Comparison of ENCODE assay signal across 8 cellular contexts in the genomic region with DNA sequence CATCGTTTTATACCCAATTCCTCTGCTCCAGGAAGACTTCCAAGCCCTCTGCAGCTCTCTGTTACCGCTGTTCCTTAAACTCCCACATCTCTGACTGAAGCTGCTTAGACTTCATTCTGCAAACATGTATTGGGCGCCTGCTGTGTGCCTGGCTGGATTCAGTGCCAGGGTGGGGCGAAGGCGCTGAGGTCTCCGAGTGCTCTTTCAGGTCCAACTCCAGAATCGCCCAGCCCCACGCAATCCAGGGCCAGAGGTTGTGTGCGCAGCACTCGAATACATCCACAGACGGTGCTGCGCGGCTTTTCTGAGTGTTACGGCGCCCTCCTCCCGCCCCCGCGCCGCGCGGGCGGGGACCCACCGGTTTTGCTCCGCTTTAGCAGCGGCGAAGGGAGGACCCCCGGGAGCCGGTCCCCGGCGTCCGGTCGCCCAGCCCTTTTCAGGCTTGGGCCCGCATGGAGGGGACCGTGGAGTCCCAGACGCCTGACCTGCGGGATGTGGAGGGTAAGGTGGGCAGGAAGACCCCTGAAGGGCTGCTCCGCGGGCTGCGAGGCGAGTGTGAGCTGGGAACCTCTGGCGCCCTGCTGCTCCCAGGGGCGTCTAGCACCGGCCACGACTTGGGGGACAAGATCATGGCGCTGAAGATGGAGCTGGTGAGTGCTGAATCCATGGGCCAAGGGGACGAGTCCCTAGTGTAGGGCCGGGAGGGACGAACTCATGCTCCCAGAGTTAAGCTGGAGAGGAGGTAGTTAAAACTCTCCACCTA. TPM values are rescaled to one million over a fixed set of nuclear protein-coding genes. Genes with fewer than 3 reads are reported as not detected.
A peak's percentile ranks its signal among the peaks of the same experiment; 100 is the strongest.
DNase-seq lines count a peak whose midpoint lies in the region; ATAC-seq, FAIRE-seq and TF ChIP-seq lines count a peak whose summit lies in the region.

TSS of gene LURAP1 (plus strand) at position 360 of the 763 bp plus-strand sequence. CDS start at position 453, 93 bp downstream.

- H3K4me3 Mint-ChIP-seq in IgD-negative memory B cell: peak within 1 kb of the TSS; percentile 13 to 83 (median 58)
- peak within 1 kb of the TSS; percentile 67 for H3K4me3 Mint-ChIP-seq in activated CD4-positive, alpha-beta memory T cell treated with anti-CD3 and anti-CD28 coated beads for 36 hours

- peak within 1 kb of the TSS; percentile 65 to 90 (median 80) for H3K4me3 ChIP-seq in endothelial cell of umbilical vein (replicated peaks in 1 of 3; ENCODE audit: insufficient read depth in 1 of 3, low read depth in 1 of 3, low read length in 3 of 3)

- dilution Hi-C loops in endothelial cell of umbilical vein (cut with MboI; ENCODE audit: extremely low pct_ligation_motif_present, low sequenced_read_pairs): no loop called here

- peak within 1 kb of the TSS; percentile 98 for H2AFZ ChIP-seq in endothelial cell of umbilical vein (ENCODE audit: low read depth, low read length)

- BruUV-seq in endothelial cell of umbilical vein (replicated peaks; lab: Mats Ljungman, UMichigan): no TSS peak

- peaks cover 2% of the 10 kb centered on the region for H3K36me3 Mint-ChIP-seq in IgD-negative memory B cell
- peaks cover 2% of the 10 kb centered on the region for H3K36me3 Mint-ChIP-seq in activated CD4-positive, alpha-beta memory T cell treated with anti-CD3 and anti-CD28 coated beads for 36 hours

- CTCF ChIA-PET in activated CD4-positive, alpha-beta memory T cell treated with anti-CD3 and anti-CD28 coated beads for 36 hours (lab: Charles Lee): interaction anchor here (0.6 to 2.2 kb wide), 3 partner anchors 20 to 49 kb away, joined by 3 to 17 read pairs (median 3); no protein-coding TSS in a partner anchor
- CTCF ChIA-PET in endothelial cell of umbilical vein (lab: Charles Lee): interaction anchor here (0.6 to 3.4 kb wide), 6 partner anchors 16 to 42 kb away, joined by 3 to 32 read pairs (median 3); no protein-coding TSS in a partner anchor

- H3K27ac Mint-ChIP-seq in IgD-negative memory B cell: peak within 1 kb of the TSS in 1 of 3 donors; percentile 63
- H3K27ac Mint-ChIP-seq in activated CD4-positive, alpha-beta memory T cell treated with anti-CD3 and anti-CD28 coated beads for 36 hours: no peak within 1 kb of the TSS

- H3K9me3 ChIP-seq in endothelial cell of umbilical vein (replicated peaks; ENCODE audit: control insufficient read depth, insufficient read depth, low read length): no peaks in the 10 kb centered on the region

- no peaks in the 10 kb centered on the region for H4K20me1 ChIP-seq in endothelial cell of umbilical vein (replicated peaks; ENCODE audit: control insufficient read depth, extremely low read depth, insufficient read depth, low read length)

- no peaks in the 10 kb centered on the region for H3K79me2 ChIP-seq in endothelial cell of umbilical vein (ENCODE audit: control insufficient read depth, insufficient read depth, low read length)

- no peaks in the 10 kb centered on the region for H3K9me1 ChIP-seq in endothelial cell of umbilical vein (replicated peaks; ENCODE audit: control insufficient read depth, extremely low read depth, insufficient read depth, low read length)

- FAIRE-seq in endothelial cell of umbilical vein (lab: Jason Lieb, UNC): peak; percentile 73

- POLR2A ChIA-PET in activated CD4-positive, alpha-beta memory T cell treated with anti-CD3 and anti-CD28 coated beads for 36 hours (lab: Charles Lee): interaction anchor here (0.5 kb wide), 1 partner anchor 349 kb away, joined by 3 read pairs; no protein-coding TSS in a partner anchor
- POLR2A ChIA-PET in endothelial cell of umbilical vein (lab: Charles Lee): interaction anchor here (1.1 kb wide), 1 partner anchor 71 kb away, joined by 3 read pairs; the partner anchor contains the start of gene PIK3R3

- H3K27me3 ChIP-seq in endothelial cell of umbilical vein (ENCODE audit: control insufficient read depth in 2 of 2, insufficient read depth in 2 of 2, low read length in 2 of 2): no peaks in the 10 kb centered on the region

- intact Hi-C loops in activated CD4-positive, alpha-beta memory T cell treated with anti-CD3 and anti-CD28 coated beads for 36 hours (cut with micrococcal nuclease): no loop called here
- intact Hi-C loops in endothelial cell of umbilical vein (cut with micrococcal nuclease): loop anchor here (1.0 kb wide), 1 partner anchor 24 kb away; no protein-coding TSS in a partner anchor

- H3K27ac ChIP-seq in endothelial cell of umbilical vein (ENCODE audit: insufficient read depth, low read depth, low read length): peak within 1 kb of the TSS; percentile 4

- no peaks in the 10 kb centered on the region for H3K9me3 Mint-ChIP-seq in IgD-negative memory B cell
- H3K9me3 Mint-ChIP-seq in activated CD4-positive, alpha-beta memory T cell treated with anti-CD3 and anti-CD28 coated beads for 36 hours: no peaks in the 10 kb centered on the region

- peaks cover 9 to 18% (median 11%) of the 10 kb centered on the region in 3 donors for H3K4me1 Mint-ChIP-seq in IgD-negative memory B cell
- H3K4me1 Mint-ChIP-seq in activated CD4-positive, alpha-beta memory T cell treated with anti-CD3 and anti-CD28 coated beads for 36 hours (ENCODE audit: low read depth): peaks cover 15% of the 10 kb centered on the region

- peak within 1 kb of the TSS; percentile 79 for H3K4me2 ChIP-seq in endothelial cell of umbilical vein (ENCODE audit: insufficient read depth, low read length)

- no peak for TF ChIP-seq CTCF in endothelial cell of umbilical vein (IDR thresholded peaks at IDR 0.05; ENCODE audit: extremely low read depth in 1 of 2, insufficient read depth in 1 of 2, low read depth in 1 of 2, low read length in 2 of 2)

- peak within 1 kb of the TSS; percentile 39 for H3K9ac ChIP-seq in endothelial cell of umbilical vein (replicated peaks; ENCODE audit: extremely low read depth, insufficient read depth, low read length)

- TF ChIP-seq POLR2A in endothelial cell of umbilical vein (IDR thresholded peaks at IDR 0.05; ENCODE audit: low read depth, low read length): peak; percentile 14

- peak in 13 of 14 donors; percentile 31 to 78 (median 66) for DNase-seq in C1 segment of cervical spinal cord (lab: John Stamatoyannopoulos, UW)
- DNase-seq in activated CD4-positive, alpha-beta memory T cell treated with anti-CD3 and anti-CD28 coated beads for 36 hours: peak; percentile 50
- peak; percentile 60 for DNase-seq in endothelial cell of umbilical vein (ENCODE audit: low read depth, low spot score)
- peak; percentile 55 to 56 for DNase-seq in lung microvascular endothelial cell (ENCODE audit: low read depth in 2 of 2)
- peak; percentile 32 for DNase-seq in stimulated activated CD8-positive, alpha-beta memory T cell treated with anti-CD3 and anti-CD28 coated beads, Interleukin-4, amount 100 ng/mL, for 24 hours (ENCODE audit: low read depth)
- DNase-seq in ureter (ENCODE audit: low spot score): no peak

- H3K36me3 ChIP-seq in endothelial cell of umbilical vein (ENCODE audit: control insufficient read depth in 2 of 2, extremely low read depth in 1 of 2, insufficient read depth in 2 of 2, low read length in 2 of 2): no peaks in the 10 kb centered on the region

- peaks cover 8% of the 10 kb centered on the region for H3K4me1 ChIP-seq in endothelial cell of umbilical vein (ENCODE audit: control insufficient read depth, extremely low read depth, insufficient read depth, low read length)

- peaks cover 8% of the 10 kb centered on the region for H3K27me3 Mint-ChIP-seq in IgD-negative memory B cell
- peaks cover 2% of the 10 kb centered on the region for H3K27me3 Mint-ChIP-seq in activated CD4-positive, alpha-beta memory T cell treated with anti-CD3 and anti-CD28 coated beads for 36 hours

- no peak for ATAC-seq in GM18873 (IDR thresholded peaks at IDR 0.05; ENCODE audit: low FRiP score, unreplicated experiment)

TF ChIP-seq in endothelial cell of umbilical vein, 7 proteins besides CTCF, POLR2A, EP300 and RAD21:
- TF ChIP-seq JUN (IDR thresholded peaks at IDR 0.05; ENCODE audit: borderline replicate concordance, insufficient read depth, insufficient read length, low read depth): no peak
- no peak for TF ChIP-seq GATA2 (IDR thresholded peaks at IDR 0.05; ENCODE audit: insufficient read depth, insufficient read length, low read depth, low read length)
- no peak for TF ChIP-seq POLR2AphosphoS5 (IDR thresholded peaks at IDR 0.05; ENCODE audit: insufficient read depth, low read depth, low read length)
- no peak for TF ChIP-seq MAX (IDR thresholded peaks at IDR 0.05; ENCODE audit: insufficient read depth, insufficient read length)
- TF ChIP-seq FOS (IDR thresholded peaks at IDR 0.05; ENCODE audit: borderline replicate concordance, insufficient read depth, low read length): no peak
- TF ChIP-seq EZH2 (IDR thresholded peaks at IDR 0.05; ENCODE audit: borderline replicate concordance, low read depth, low read length, severe bottlenecking): no peak
- no peak for TF ChIP-seq MYC (IDR thresholded peaks at IDR 0.05; ENCODE audit: low read depth, low read length)

RNA-seq across cellular contexts. Expression of gene LURAP1, which starts in this region (rescaled TPM):
- polyA plus RNA-seq in IgD-negative memory B cell (not detected), endothelial cell of umbilical vein (2.3 and 2.5 TPM in 2 replicates)
- total RNA-seq in activated CD4-positive, alpha-beta memory T cell treated with anti-CD3 and anti-CD28 coated beads for 36 hours: under 1 TPM; 0.21 to 0.27 TPM
- total RNA-seq in endothelial cell of umbilical vein (2.4 and 3.4 TPM in 2 replicates), lung microvascular endothelial cell (0.60 and 1.3 TPM in 2 replicates), ureter (8.5 TPM)
- 1.4 and 1.9 TPM in 2 replicates for polyA plus RNA-seq in endothelial cell of umbilical vein (2011; cell fraction: cytosol; rRNA removed)
- 2.7 and 2.8 TPM in 2 replicates for polyA plus RNA-seq in endothelial cell of umbilical vein (2011; cell fraction: nucleus; rRNA removed)
- 1.4 and 1.5 TPM in 2 replicates for polyA plus RNA-seq in endothelial cell of umbilical vein (2012)
- polyA minus RNA-seq in endothelial cell of umbilical vein: 1.6 and 2.5 TPM in 2 replicates
- not detected for polyA minus RNA-seq in endothelial cell of umbilical vein (2011; cell fraction: cytosol; rRNA and poly(A)+ RNA removed)
- polyA minus RNA-seq in endothelial cell of umbilical vein (2011; cell fraction: nucleus; rRNA and poly(A)+ RNA removed): 1.0 and 1.5 TPM in 2 replicates

Comparison
In these comparisons a context has a peak if more than half of its experiments do, and no peak if none do; other contexts are left out.
1. Peak in DNase-seq in activated CD4-positive, alpha-beta memory T cell treated with anti-CD3 and anti-CD28 coated beads for 36 hours; RNA of the gene not detected or under 1 TPM.